ENCODE assay signal across 31 cellular contexts in the genomic region with DNA sequence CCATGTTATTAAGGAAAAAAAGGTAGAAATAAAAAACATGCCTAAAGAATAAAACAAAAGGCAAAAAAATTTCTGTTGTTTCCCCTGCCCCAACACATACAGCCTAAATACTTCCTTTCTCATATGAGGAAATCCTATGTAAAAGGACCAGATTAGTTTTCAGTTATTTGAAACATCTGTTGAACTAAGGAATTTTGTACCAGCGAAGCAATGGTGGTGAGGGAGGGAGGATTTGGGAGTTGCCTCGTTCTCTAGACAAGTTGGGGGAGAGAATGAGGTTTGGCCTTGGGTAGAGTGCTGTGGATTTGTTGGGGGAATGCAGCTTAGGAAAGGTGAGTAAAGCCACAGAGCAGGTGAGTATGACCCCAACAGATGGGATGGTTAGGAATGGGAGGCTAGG.
"Had no signal": no experiment of that assay in that cellular context is flagged by ENCODE, and none has a peak within 500 bp of the region (broad histone marks: within the 10 kb centered on the region; RNA-seq: fewer than 3 reads in every experiment).

No MANE protein-coding gene starts in this region.

- DNase-seq: activated CD4-positive, alpha-beta memory T cell treated with anti-CD3 and anti-CD28 coated beads for 36 hours; activated CD4-positive, alpha-beta T cell treated with anti-CD3 and anti-CD28 coated beads for 36 hours; activated CD4-positive, alpha-beta T cell treated with anti-CD3 and anti-CD28 coated beads, Interleukin-2, amount 10 ng/mL, durations not matched to agents 24 days and 14 days; activated CD4-positive, CD25-positive, alpha-beta regulatory T cell; activated CD4-positive, CD25-positive, alpha-beta regulatory T cell treated with anti-CD3 and anti-CD28 coated beads, Interleukin-2, amount 50 U/mL, for 72 hours; activated CD8-positive, alpha-beta memory T cell treated with anti-CD3 and anti-CD28 coated beads, Interleukin-2, amount 10 ng/mL, durations not matched to agents 7 days and 5 days; activated CD8-positive, alpha-beta memory T cell treated with anti-CD3 and anti-CD28 coated beads, Interleukin-2, amount 50 U/mL, for 4 hours; activated CD8-positive, alpha-beta T cell treated with anti-CD3 and anti-CD28 coated beads, Interleukin-2, amount 10 ng/mL, durations not matched to agents 7 days and 5 days; activated gamma-delta T cell; activated naive CD4-positive, alpha-beta T cell; activated naive CD4-positive, alpha-beta T cell treated with anti-CD3 and anti-CD28 coated beads, Interleukin-2, amount 10 ng/mL, durations not matched to agents 7 days and 5 days; activated naive CD8-positive, alpha-beta T cell treated with anti-CD3 and anti-CD28 coated beads, Interleukin-2, amount 10 ng/mL, durations not matched to agents 7 days and 5 days; activated T-cell treated with anti-CD3 and anti-CD28 coated beads, Interleukin-2, amount 50 U/mL, for 24 hours; activated T-cell treated with anti-CD3 and anti-CD28 coated beads, Interleukin-2, amount 50 U/mL, for 72 hours; aorta; body of pancreas; caudate nucleus; cortex of kidney; effector CD8-positive, alpha-beta T cell; endodermal cell; erythroblast; foreskin melanocyte; heart right ventricle; T-helper 1 cell; T-helper 17 cell; T1000; WERI-Rb-1 had no signal

- H3K9me3 Mint-ChIP-seq: activated CD4-positive, alpha-beta memory T cell treated with anti-CD3 and anti-CD28 coated beads for 36 hours; activated naive CD4-positive, alpha-beta T cell treated with anti-CD3 and anti-CD28 coated beads, Interleukin-2, amount 10 ng/mL, durations not matched to agents 7 days and 5 days; activated naive CD4-positive, alpha-beta T cell treated with anti-CD3 and anti-CD28 coated beads, Interleukin-2, amount 50 U/mL, for 72 hours; activated naive CD8-positive, alpha-beta T cell treated with anti-CD3 and anti-CD28 coated beads, Interleukin-2, amount 10 ng/mL, durations not matched to agents 7 days and 5 days; activated T-cell treated with anti-CD3 and anti-CD28 coated beads, Interleukin-2, amount 50 U/mL, for 24 hours; activated T-cell treated with anti-CD3 and anti-CD28 coated beads, Interleukin-2, amount 50 U/mL, for 72 hours; T-helper 2 cell treated with Interferon-gamma antibody and Interleukin-4, amounts not matched to agents 5 μg/mL and 100 μg/mL, for 36 hours had no signal

- H3K36me3 Mint-ChIP-seq: activated CD4-positive, alpha-beta memory T cell treated with anti-CD3 and anti-CD28 coated beads for 36 hours; activated CD8-positive, alpha-beta memory T cell treated with anti-CD3 and anti-CD28 coated beads, Interleukin-2, amount 10 ng/mL, durations not matched to agents 7 days and 5 days; activated naive CD4-positive, alpha-beta T cell treated with anti-CD3 and anti-CD28 coated beads, Interleukin-2, amount 10 ng/mL, durations not matched to agents 7 days and 5 days; activated naive CD4-positive, alpha-beta T cell treated with anti-CD3 and anti-CD28 coated beads, Interleukin-2, amount 50 U/mL, for 72 hours; activated naive CD8-positive, alpha-beta T cell treated with anti-CD3 and anti-CD28 coated beads, Interleukin-2, amount 10 ng/mL, durations not matched to agents 7 days and 5 days had no signal

- H3K4me1 Mint-ChIP-seq: activated CD4-positive, alpha-beta T cell treated with anti-CD3 and anti-CD28 coated beads for 36 hours; activated CD4-positive, alpha-beta T cell treated with anti-CD3 and anti-CD28 coated beads, Interleukin-2, amount 10 ng/mL, durations not matched to agents 24 days and 14 days; activated CD8-positive, alpha-beta memory T cell treated with anti-CD3 and anti-CD28 coated beads, Interleukin-2, amount 10 ng/mL, durations not matched to agents 7 days and 5 days; activated naive CD4-positive, alpha-beta T cell treated with anti-CD3 and anti-CD28 coated beads, Interleukin-2, amount 10 ng/mL, durations not matched to agents 7 days and 5 days; activated naive CD8-positive, alpha-beta T cell treated with anti-CD3 and anti-CD28 coated beads, Interleukin-2, amount 10 ng/mL, durations not matched to agents 7 days and 5 days had no signal

- H3K27me3 Mint-ChIP-seq: activated CD4-positive, alpha-beta T cell treated with anti-CD3 and anti-CD28 coated beads, Interleukin-2, amount 10 ng/mL, durations not matched to agents 24 days and 14 days; activated T-cell treated with anti-CD3 and anti-CD28 coated beads, Interleukin-2, amount 50 U/mL, for 24 hours had no signal

- H3K27ac Mint-ChIP-seq: activated CD4-positive, alpha-beta memory T cell treated with anti-CD3 and anti-CD28 coated beads for 36 hours; activated CD4-positive, alpha-beta T cell treated with anti-CD3 and anti-CD28 coated beads for 36 hours; activated CD4-positive, alpha-beta T cell treated with anti-CD3 and anti-CD28 coated beads, Interleukin-2, amount 10 ng/mL, durations not matched to agents 24 days and 14 days; activated CD8-positive, alpha-beta memory T cell treated with anti-CD3 and anti-CD28 coated beads, Interleukin-2, amount 10 ng/mL, durations not matched to agents 7 days and 5 days; activated CD8-positive, alpha-beta T cell treated with anti-CD3 and anti-CD28 coated beads, Interleukin-2, amount 10 ng/mL, durations not matched to agents 7 days and 5 days; activated naive CD4-positive, alpha-beta T cell treated with anti-CD3 and anti-CD28 coated beads, Interleukin-2, amount 10 ng/mL, durations not matched to agents 7 days and 5 days; activated naive CD8-positive, alpha-beta T cell treated with anti-CD3 and anti-CD28 coated beads, Interleukin-2, amount 10 ng/mL, durations not matched to agents 7 days and 5 days; activated T-cell treated with anti-CD3 and anti-CD28 coated beads, Interleukin-2, amount 50 U/mL, for 24 hours; activated T-cell treated with anti-CD3 and anti-CD28 coated beads, Interleukin-2, amount 50 U/mL, for 72 hours; endodermal cell; T-helper 17 cell; T-helper 2 cell treated with Interferon-gamma antibody and Interleukin-4, amounts not matched to agents 5 μg/mL and 100 μg/mL, for 36 hours had no signal

- H3K9me3 ChIP-seq: body of pancreas, esophagus muscularis mucosa, gastroesophageal sphincter had no signal

- H3K27ac ChIP-seq: body of pancreas, esophagus muscularis mucosa, gastroesophageal sphincter, heart right ventricle, WERI-Rb-1 had no signal

- H3K4me3 Mint-ChIP-seq: activated CD4-positive, alpha-beta memory T cell treated with anti-CD3 and anti-CD28 coated beads for 36 hours; activated CD4-positive, alpha-beta T cell treated with anti-CD3 and anti-CD28 coated beads for 36 hours; activated CD4-positive, alpha-beta T cell treated with anti-CD3 and anti-CD28 coated beads, Interleukin-2, amount 10 ng/mL, durations not matched to agents 24 days and 14 days; activated CD8-positive, alpha-beta memory T cell treated with anti-CD3 and anti-CD28 coated beads, Interleukin-2, amount 10 ng/mL, durations not matched to agents 7 days and 5 days; activated CD8-positive, alpha-beta T cell treated with anti-CD3 and anti-CD28 coated beads, Interleukin-2, amount 10 ng/mL, durations not matched to agents 7 days and 5 days; activated naive CD4-positive, alpha-beta T cell treated with anti-CD3 and anti-CD28 coated beads, Interleukin-2, amount 10 ng/mL, durations not matched to agents 7 days and 5 days; activated naive CD8-positive, alpha-beta T cell treated with anti-CD3 and anti-CD28 coated beads, Interleukin-2, amount 10 ng/mL, durations not matched to agents 7 days and 5 days; activated T-cell treated with anti-CD3 and anti-CD28 coated beads, Interleukin-2, amount 50 U/mL, for 24 hours; activated T-cell treated with anti-CD3 and anti-CD28 coated beads, Interleukin-2, amount 50 U/mL, for 72 hours; endodermal cell; T-helper 17 cell; T-helper 2 cell treated with Interferon-gamma antibody and Interleukin-4, amounts not matched to agents 5 μg/mL and 100 μg/mL, for 36 hours had no signal

- H3K4me1 ChIP-seq: body of pancreas, heart right ventricle had no signal

- H3K27me3 ChIP-seq: body of pancreas, esophagus muscularis mucosa, gastroesophageal sphincter had no signal

- H3K36me3 ChIP-seq: esophagus muscularis mucosa, gastroesophageal sphincter, heart right ventricle, WERI-Rb-1 had no signal

- H3K4me3 ChIP-seq: body of pancreas, esophagus muscularis mucosa, gastroesophageal sphincter, heart right ventricle had no signal
